In genomic region chr19:33872445-33873320, GRCh38 we compare ENCODE assay signal across 2 cellular contexts.
TF ChIP-seq lines count a peak whose summit lies in the region.

No MANE protein-coding gene starts in this region.

TF ChIP-seq in A549, 52 proteins besides CTCF, POLR2A, EP300 and RAD21 (continued from another document):
- TF ChIP-seq ATOH8 (CRISPR knock-in tag; IDR thresholded peaks at IDR 0.05; ENCODE audit: low read depth) (no peak), BHLHE40 (IDR thresholded peaks at IDR 0.05; ENCODE audit: low read depth, low read length) (no peak), HES2 (IDR thresholded peaks at IDR 0.05) (no peak), EHMT2 (IDR thresholded peaks at IDR 0.05; ENCODE audit: low read depth) (no peak)

TF ChIP-seq in HEK293, 187 proteins besides CTCF, POLR2A, EP300 and RAD21 (continued from another document):
- no peak for TF ChIP-seq ZBTB10 (tag by site-specific recombination; IDR thresholded peaks at IDR 0.05)
TF ChIP-seq in HEK293: peak in this region for 6.
